Comparison of ENCODE assay signal across 37 cellular contexts in the genomic region with DNA sequence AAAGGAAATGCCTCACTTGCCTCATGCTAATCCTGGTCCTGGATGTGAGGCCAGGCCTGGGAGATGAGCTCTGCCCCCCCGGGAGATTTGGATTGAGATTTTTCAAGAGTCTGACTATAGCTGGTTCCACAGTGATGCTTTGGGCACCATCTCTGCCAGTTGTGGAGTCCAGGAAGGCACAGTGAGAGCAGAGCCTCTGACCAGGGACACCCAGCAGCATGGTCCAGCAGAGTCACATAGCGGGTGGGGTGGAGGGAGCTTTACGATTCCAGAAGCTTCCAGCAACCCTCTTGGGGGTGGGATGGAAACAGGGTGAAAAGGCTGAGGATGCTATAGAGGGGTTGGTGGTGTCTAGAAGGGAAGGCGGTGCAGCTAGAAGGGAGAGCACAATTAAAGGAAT. TPM values are rescaled to one million over a fixed set of nuclear protein-coding genes. Genes with fewer than 3 reads are reported as not detected.
"Had no signal": no experiment of that assay in that cellular context is flagged by ENCODE, and none has a peak within 500 bp of the region (broad histone marks: within the 10 kb centered on the region; RNA-seq: fewer than 3 reads in every experiment).

No MANE protein-coding gene starts in this region.

- ATAC-seq: activated naive CD4-positive, alpha-beta T cell treated with anti-CD3 and anti-CD28 coated beads, Interleukin-2, amount 50 U/mL, for 72 hours; activated naive CD8-positive, alpha-beta T cell treated with anti-CD3 and anti-CD28 coated beads, Interleukin-2, amount 50 U/mL, for 24 hours; activated T-cell treated with anti-CD3 and anti-CD28 coated beads, Interleukin-2, amount 50 U/mL, for 4 hours; activated T-cell treated with anti-CD3 and anti-CD28 coated beads, Interleukin-2, amount 50 U/mL, for 72 hours; activated T-helper 17 cell treated with anti-CD3 and anti-CD28 coated beads, Interleukin-2, amount 50 U/mL, for 72 hours; body of pancreas had no signal

- H3K9me3 ChIP-seq: ascending aorta, body of pancreas, breast epithelium had no signal

- H3K4me3 ChIP-seq: ascending aorta, body of pancreas, breast epithelium, cardiac muscle cell had no signal

- H3K36me3 ChIP-seq: ascending aorta, brain microvascular endothelial cell, breast epithelium, cardiac muscle cell had no signal

- H3K27ac ChIP-seq: ascending aorta, body of pancreas, brain microvascular endothelial cell, breast epithelium, cardiac muscle cell had no signal

- DNase-seq: activated effector memory CD4-positive, alpha-beta T cell treated with anti-CD3 and anti-CD28 coated beads, Interleukin-2, amount 50 U/mL, for 16 hours; activated effector memory CD4-positive, alpha-beta T cell treated with Interleukin-2 at 50 U/mL for 16 hours; activated gamma-delta T cell; activated gamma-delta T cell treated with Interleukin-2 at 50 U/mL for 16 hours; activated naive CD4-positive, alpha-beta T cell; activated naive CD4-positive, alpha-beta T cell treated with anti-CD3 and anti-CD28 coated beads for 36 hours; activated naive CD4-positive, alpha-beta T cell treated with anti-CD3 and anti-CD28 coated beads, Interleukin-2, amount 10 ng/mL, durations not matched to agents 7 days and 5 days; activated naive CD4-positive, alpha-beta T cell treated with anti-CD3 and anti-CD28 coated beads, Interleukin-2, amount 50 U/mL, for 16 hours; activated naive CD4-positive, alpha-beta T cell treated with Interleukin-2 at 50 U/mL for 16 hours; activated naive CD8-positive, alpha-beta T cell treated with anti-CD3 and anti-CD28 coated beads for 36 hours; activated naive CD8-positive, alpha-beta T cell treated with anti-CD3 and anti-CD28 coated beads, Interleukin-2, amount 10 ng/mL, durations not matched to agents 7 days and 5 days; activated naive CD8-positive, alpha-beta T cell treated with anti-CD3 and anti-CD28 coated beads, Interleukin-2, amount 50 U/mL, for 24 hours; activated T-cell treated with anti-CD3 and anti-CD28 coated beads, Interleukin-2, amount 50 U/mL, for 1 hour; activated T-cell treated with anti-CD3 and anti-CD28 coated beads, Interleukin-2, amount 50 U/mL, for 24 hours; activated T-cell treated with anti-CD3 and anti-CD28 coated beads, Interleukin-2, amount 50 U/mL, for 4 hours; activated T-cell treated with anti-CD3 and anti-CD28 coated beads, Interleukin-2, amount 50 U/mL, for 48 hours; activated T-cell treated with anti-CD3 and anti-CD28 coated beads, Interleukin-2, amount 50 U/mL, for 72 hours; amniotic stem cell; amygdala; anterior cingulate cortex; aorta; body of pancreas; brain microvascular endothelial cell; caudate nucleus; central memory CD4-positive, alpha-beta T cell; cerebellar nuclear complex had no signal

- H3K4me1 ChIP-seq: breast epithelium had no signal

RNA-seq across cellular contexts. Expression of gene SLC32A1, which starts 8.7 kb away (rescaled TPM):
- total RNA-seq: activated naive CD4-positive, alpha-beta T cell treated with anti-CD3 and anti-CD28 coated beads for 36 hours; activated naive CD4-positive, alpha-beta T cell treated with anti-CD3 and anti-CD28 coated beads, Interleukin-2, amount 50 U/mL, for 72 hours; activated naive CD8-positive, alpha-beta T cell treated with anti-CD3 and anti-CD28 coated beads for 36 hours; activated naive CD8-positive, alpha-beta T cell treated with anti-CD3 and anti-CD28 coated beads, Interleukin-2, amount 10 ng/mL, durations not matched to agents 7 days and 5 days; activated T-cell treated with anti-CD3 and anti-CD28 coated beads, Interleukin-2, amount 50 U/mL, for 4 hours; activated T-helper 1 cell treated with anti-CD3 and anti-CD28 coated beads, Interleukin-12 subunit alpha, Interleukin-12 subunit beta, Interleukin-2, Interleukin-4 antibody, amounts not matched to agents 30 ng/mL and 10 ng/mL and 1 ng/mL, durations not matched to agents 14 hours and 24 hours and 36 hours; activated T-helper 2 cell treated with anti-CD3 and anti-CD28 coated beads, Interferon-gamma antibody, Interleukin-2, Interleukin-4, amounts not matched to agents 10 μg/mL and 5 μg/mL and 100 μg/mL, durations not matched to agents 14 hours and 24 hours and 36 hours; aorta; ascending aorta; astrocyte; body of pancreas; breast epithelium; cardiac muscle cell; cardiac septum; chondrocyte had no signal
- polyA plus RNA-seq: adipose tissue, aorta, cardiac muscle cell had no signal
